ENCODE assay signal across 8 cellular contexts in genomic region chr10:78047314-78047891, GRCh38. TPM values are rescaled to one million over a fixed set of nuclear protein-coding genes. Genes with fewer than 3 reads are reported as not detected.
A peak's percentile ranks its signal among the peaks of the same experiment; 100 is the strongest.
DNase-seq lines count a peak whose midpoint lies in the region; ATAC-seq and TF ChIP-seq lines count a peak whose summit lies in the region.

No MANE protein-coding gene starts in this region.

- POLR2A ChIA-PET in BJ (lab: Charles Lee), result no interaction called here

- no peaks in the 10 kb centered on the region for H3K4me1 ChIP-seq in RWPE2 (ENCODE audit: insufficient read depth, poor library complexity, severe bottlenecking)
- peaks cover 0 to 18% (median 8%) of the 10 kb centered on the region in 4 donors for H3K4me1 ChIP-seq in tibial artery

- CTCF ChIA-PET in BJ (lab: Yijun Ruan, JAX), result interaction anchor here (0.6 to 4.0 kb wide), 38 partner anchors 9 to 1148 kb away, joined by 3 to 32 read pairs (median 4); partner anchors contain the start of gene RPS24

- TF ChIP-seq CTCF in BJ (IDR thresholded peaks at IDR 0.05; ENCODE audit: insufficient read depth, low read depth, low read length) (peak; percentile 91), LNCaP clone FGC (IDR thresholded peaks at IDR 0.05; ENCODE audit: control insufficient read depth, extremely low read depth, insufficient read depth) (peak; percentile 98), RWPE2 (IDR thresholded peaks at IDR 0.05; ENCODE audit: poor library complexity, severe bottlenecking) (peak; percentile 90), osteocyte (IDR thresholded peaks at IDR 0.05) (peak; percentile 91), tibial artery (IDR thresholded peaks at IDR 0.05) (peak; percentile 89 to 90)

- H3K27me3 ChIP-seq in BJ (ENCODE audit: control insufficient read depth, insufficient read depth, low read length) (no peaks in the 10 kb centered on the region), RWPE2 (ENCODE audit: insufficient read depth, poor library complexity, severe bottlenecking) (no peaks in the 10 kb centered on the region), tibial artery (no peaks in the 10 kb centered on the region)

- peaks cover 34% of the 10 kb centered on the region for H3K4me1 Mint-ChIP-seq in osteocyte (ENCODE audit: unreplicated experiment)

- H3K27ac ChIP-seq in RWPE2 (ENCODE audit: poor library complexity, severe bottlenecking) (no peak overlapping the region), tibial artery (no peak overlapping the region)

- no peaks in the 10 kb centered on the region for H3K27me3 Mint-ChIP-seq in osteocyte (ENCODE audit: unreplicated experiment)

- intact Hi-C loops in tibial artery (cut with DNase I; ENCODE audit: low total_unique reads), result loop anchor here (5.0 to 10.0 kb wide), 4 partner anchors 167 to 1150 kb away; no protein-coding TSS in a partner anchor

- H3K9me3 ChIP-seq in RWPE2 (ENCODE audit: severe bottlenecking), result no peaks in the 10 kb centered on the region
- H3K9me3 ChIP-seq in tibial artery, result no peaks in the 10 kb centered on the region

- H3K36me3 Mint-ChIP-seq in osteocyte (ENCODE audit: unreplicated experiment), result peaks cover 4% of the 10 kb centered on the region

- no peaks in the 10 kb centered on the region for H3K9me3 Mint-ChIP-seq in osteocyte (ENCODE audit: unreplicated experiment)

- H3K36me3 ChIP-seq in BJ (ENCODE audit: control insufficient read depth, insufficient read depth, low read length), result peaks cover 3% of the 10 kb centered on the region; the same call in 1 of the 2 replicates
- H3K36me3 ChIP-seq in RWPE2 (ENCODE audit: low read depth), result 0 out of 2 replicates have a peak, but pooled peaks cover 6% of the 10 kb centered on the region
- H3K36me3 ChIP-seq in tibial artery, result peaks cover 0 to 24% (median 4%) of the 10 kb centered on the region in 3 donors

- DNase-seq in BJ (ENCODE audit: low read depth), result no peak
- DNase-seq in LNCaP clone FGC (ENCODE audit: low read depth), result peak; percentile 73
- DNase-seq in RWPE2 (ENCODE audit: low spot score), result no peak
- DNase-seq in activated effector memory CD4-positive, alpha-beta T cell treated with Interleukin-2 at 50 U/mL for 16 hours, result peak; percentile 64
- peak; percentile 65 for DNase-seq in foreskin melanocyte
- peak; percentile 93 for DNase-seq in osteocyte (ENCODE audit: extremely low spot score, unreplicated experiment)
- DNase-seq in tibial artery, result peak; percentile 88

- no peak overlapping the region for H3K4me3 ChIP-seq in BJ (ENCODE audit: low read depth, low read length)
- no peak overlapping the region for H3K4me3 ChIP-seq in LNCaP clone FGC (ENCODE audit: low read depth, low read length)
- H3K4me3 ChIP-seq in RWPE2 (ENCODE audit: severe bottlenecking), result no peak overlapping the region
- H3K4me3 ChIP-seq in tibial artery, result no peak overlapping the region

- ATAC-seq in GM19395 (IDR thresholded peaks at IDR 0.05; ENCODE audit: unreplicated experiment), result peak; percentile 57
- peak; percentile 60 for ATAC-seq in RWPE2 (ENCODE audit: low read depth)

- H3K27ac Mint-ChIP-seq in osteocyte (ENCODE audit: unreplicated experiment), result no peak overlapping the region

- no peak overlapping the region for H3K4me3 Mint-ChIP-seq in osteocyte (ENCODE audit: unreplicated experiment)

RNA-seq across cellular contexts. Expression of gene RPS24, which starts 13.7 kb away (rescaled TPM):
- 967 and 3,268 TPM in 2 replicates for polyA plus RNA-seq in BJ (2011; rRNA removed)
- 211 and 235 TPM in 2 replicates for polyA minus RNA-seq in BJ (2011; rRNA and poly(A)+ RNA removed)
- total RNA-seq in osteocyte, result 1,006 and 1,022 TPM in 2 replicates

RNA-seq across cellular contexts. Expression of gene POLR3A, which starts 18.1 kb away (rescaled TPM):
- polyA plus RNA-seq in BJ (2011; rRNA removed), result 12.1 and 12.7 TPM in 2 replicates
- 17.3 and 20.0 TPM in 2 replicates for polyA minus RNA-seq in BJ (2011; rRNA and poly(A)+ RNA removed)
- total RNA-seq in osteocyte, result 16.6 and 19.5 TPM in 2 replicates

Comparison
In these comparisons a context has a peak if more than half of its experiments do, and no peak if none do; other contexts are left out.
1. DNase-seq: peak in LNCaP clone FGC (single experiment), activated effector memory CD4-positive, alpha-beta T cell treated with Interleukin-2 at 50 U/mL for 16 hours (single experiment), foreskin melanocyte (single experiment), osteocyte (single experiment) and tibial artery (2 of 2); none in BJ (single experiment) and RWPE2 (single experiment).
2. Peak in every context shown above with its lines, with median percentiles within 50 percentile points of each other: CTCF ChIP-seq.